In the genomic region with DNA sequence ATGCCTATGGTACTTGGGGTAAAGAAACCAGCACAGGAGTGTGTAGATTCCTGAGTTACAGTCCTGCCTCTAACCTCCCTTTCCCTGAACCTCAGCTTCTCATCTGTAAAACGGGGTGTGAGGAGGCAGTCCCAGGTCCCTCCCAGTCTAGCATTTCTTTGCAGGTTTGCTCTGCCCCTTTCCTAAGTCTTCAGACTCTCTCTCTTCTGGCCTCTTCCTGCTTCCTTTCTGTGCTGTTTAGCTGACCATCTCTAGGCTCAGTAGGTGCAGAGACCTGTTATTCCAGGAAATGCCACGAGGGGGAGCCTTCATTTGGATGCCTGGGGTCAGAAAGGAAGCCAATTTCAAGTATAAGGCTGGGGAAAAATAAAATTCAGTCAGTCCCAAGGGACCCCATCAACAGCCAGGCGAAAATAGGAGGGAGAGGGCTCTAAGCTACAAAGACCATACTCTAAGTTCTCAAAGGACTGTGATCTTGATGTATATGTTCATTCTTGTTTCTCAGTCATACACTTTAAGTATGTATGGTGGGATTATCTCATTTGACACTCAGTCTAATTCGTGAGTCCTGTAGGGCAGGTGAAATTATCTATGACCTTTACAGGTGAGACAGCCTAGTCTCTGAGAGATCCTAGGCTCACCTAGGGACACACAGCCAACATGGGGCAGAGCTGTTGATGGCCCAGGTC, we compare ENCODE assay signal across 8 cellular contexts.
DNase-seq lines count a peak whose midpoint lies in the region; ATAC-seq, FAIRE-seq and TF ChIP-seq lines count a peak whose summit lies in the region.

No MANE protein-coding gene starts in this region.

- H3K79me2 ChIP-seq in K562 (ENCODE audit: control insufficient read depth, insufficient read depth, low read length), result no peaks in the 10 kb centered on the region

- TF ChIP-seq CTCF in AG04449 (IDR thresholded peaks at IDR 0.05; ENCODE audit: insufficient read depth, low read length, missing control alignments) (peak; percentile 85), K562 (IDR thresholded peaks at IDR 0.05 in 2 of 3, conservative IDR thresholded peaks at IDR 0.05 in 1 of 3; ENCODE audit: insufficient read depth in 2 of 3, low read depth in 1 of 3, low read length in 3 of 3) (peak; percentile 84 to 94 (median 87))

- FAIRE-seq in TTC549 (lab: Jason Lieb, UNC), result peak; percentile 69
- peak; percentile 97 for FAIRE-seq in K562 (lab: Jason Lieb, UNC)

- no peak for TF ChIP-seq POLR2A in K562 (conservative IDR thresholded peaks at IDR 0.05)

- no peaks in the 10 kb centered on the region for H3K9me1 ChIP-seq in K562 (ENCODE audit: control insufficient read depth, insufficient read depth, low read length)

- no peak overlapping the region for H2AFZ ChIP-seq in K562 (ENCODE audit: low read depth, low read length)

- CTCF ChIA-PET in AG04449 (lab: Yijun Ruan, JAX), result interaction anchor here (0.7 to 7.4 kb wide), 42 partner anchors 8 to 351 kb away, joined by 3 to 146 read pairs (median 5); partner anchors contain the start of gene FOXP4
- CTCF ChIA-PET in K562 (lab: Yijun Ruan, JAX; ENCODE audit: low intra/inter-chr PET ratio), result interaction anchor here (0.7 to 3.1 kb wide), 4 partner anchors 9 to 258 kb away, joined by 5 to 24 read pairs (median 6); no protein-coding TSS in a partner anchor

- H3K4me2 ChIP-seq in K562 (ENCODE audit: insufficient read depth, low read length), result no peak overlapping the region

- peaks cover 23 to 58% of the 10 kb centered on the region in 2 experiments for H3K27me3 ChIP-seq in K562 (ENCODE audit: control insufficient read depth in 2 of 2, insufficient read depth in 2 of 2, low read length in 2 of 2)

- no peak overlapping the region for H3K9ac ChIP-seq in K562 (ENCODE audit: insufficient read depth in 1 of 2, low read depth in 2 of 2, low read length in 2 of 2)

- POLR2A ChIA-PET in AG04449 (lab: Yijun Ruan, JAX), result no interaction called here
- POLR2A ChIA-PET in K562 (lab: Yijun Ruan, JAX), result interaction anchor here (0.6 to 0.7 kb wide), 2 partner anchors 164 to 770 kb away, joined by 3 read pairs; partner anchors contain the start of gene GUCA1B

- H3K9me3 ChIP-seq in K562 (replicated peaks; ENCODE audit: control insufficient read depth, insufficient read depth, low read depth, low read length), result no peaks in the 10 kb centered on the region

- 0% methylated on average over 4 of the region's 4 CpGs for WGBS in K562 (ENCODE audit: insufficient coverage, low coverage, missing lambda C conversion rate)

- no TSS peak for BruUV-seq in K562 (replicated peaks; lab: Mats Ljungman, UMichigan)

- peaks cover 9% of the 10 kb centered on the region for H4K20me1 ChIP-seq in K562 (replicated peaks; ENCODE audit: control insufficient read depth, insufficient read depth, low read length)

- no peak overlapping the region for H3K4me3 ChIP-seq in AG04449 (ENCODE audit: low read depth, low read length)
- no peak overlapping the region for H3K4me3 ChIP-seq in K562

- DNase-seq in AG04449 (ENCODE audit: low read depth, low spot score) (peak; percentile 19), NCI-H2029 (lab: John Stamatoyannopoulos, UW) (peak; percentile 59), K562 (ENCODE audit: extremely low read depth in 1 of 4, low spot score in 3 of 4) (peak; percentile 78 to 86 (median 82)), iPS-NIHi11 (ENCODE audit: low spot score) (peak; percentile 76)
- peak; percentile 83 for DNase-seq in stimulated activated CD4-positive, alpha-beta T cell treated with anti-CD3 and anti-CD28 coated beads, Interleukin-12 subunit alpha, Interleukin-12 subunit beta, amount 100 ng/mL, for 4 hours

- TF ChIP-seq RAD21 in K562 (CRISPR knock-in tag; conservative IDR thresholded peaks at IDR 0.05 in 1 of 2, IDR thresholded peaks at IDR 0.05 in 1 of 2), result peak; percentile 73 to 76

- H3K27ac ChIP-seq in K562 (ENCODE audit: extremely low read depth, low read depth, low read length), result no peak overlapping the region

- intact Hi-C loops in K562 (cut with micrococcal nuclease), result loop anchor here (1.0 to 2.0 kb wide), 2 partner anchors 168 to 258 kb away; no protein-coding TSS in a partner anchor

- H3K4me1 ChIP-seq in K562 (replicated peaks in 1 of 2; ENCODE audit: control insufficient read depth in 2 of 2, insufficient read depth in 2 of 2, low read length in 2 of 2), result peaks cover 0 to 10% of the 10 kb centered on the region in 2 experiments; a peak in 2 of 5 replicates

- ATAC-seq in GM18861 (IDR thresholded peaks at IDR 0.05; ENCODE audit: unreplicated experiment) (peak; percentile 41), K562 (peak; percentile 92), HG02759 (IDR thresholded peaks at IDR 0.05; ENCODE audit: unreplicated experiment) (no peak)

- no peak for TF ChIP-seq EP300 in K562 (IDR thresholded peaks at IDR 0.05; ENCODE audit: low read length)

- in situ Hi-C loops in K562 (cut with MboI), result no loop called here

- no peaks in the 10 kb centered on the region for H3K36me3 ChIP-seq in K562 (ENCODE audit: control insufficient read depth, insufficient read depth, low read length)

TF ChIP-seq in K562, 482 proteins besides CTCF, POLR2A, EP300 and RAD21 (continues in another document):
- no peak for TF ChIP-seq GTF2F1 (IDR thresholded peaks at IDR 0.05; ENCODE audit: low read depth, low read length)
- no peak for TF ChIP-seq C11orf30 (IDR thresholded peaks at IDR 0.05; ENCODE audit: low read depth)
- TF ChIP-seq ZKSCAN1 (IDR thresholded peaks at IDR 0.05; ENCODE audit: low read depth, low read length), result peak; percentile 29; the same call in 1 of the 2 replicates
- TF ChIP-seq ZFPM2 (CRISPR knock-in tag; IDR thresholded peaks at IDR 0.05), result no peak
- TF ChIP-seq ZSCAN32 (CRISPR knock-in tag; IDR thresholded peaks at IDR 0.05), result no peak
- TF ChIP-seq PRPF4 (IDR thresholded peaks at IDR 0.05; ENCODE audit: insufficient read depth, low read depth, low read length, poor library complexity, severe bottlenecking), result no peak
- TF ChIP-seq ZNF146 (CRISPR knock-in tag; IDR thresholded peaks at IDR 0.05; ENCODE audit: unreplicated experiment), result no peak
- peak; percentile 84 for TF ChIP-seq SMC3 (conservative IDR thresholded peaks at IDR 0.05; ENCODE audit: insufficient read depth, low read depth, low read length)
- peak; percentile 68; the same call in 1 of the 2 replicates for TF ChIP-seq XRCC5 (IDR thresholded peaks at IDR 0.05; ENCODE audit: low read depth, low read length)
- TF ChIP-seq DEAF1 (CRISPR knock-in tag; IDR thresholded peaks at IDR 0.05), result peak; percentile 61
- TF ChIP-seq, protein P1, sequence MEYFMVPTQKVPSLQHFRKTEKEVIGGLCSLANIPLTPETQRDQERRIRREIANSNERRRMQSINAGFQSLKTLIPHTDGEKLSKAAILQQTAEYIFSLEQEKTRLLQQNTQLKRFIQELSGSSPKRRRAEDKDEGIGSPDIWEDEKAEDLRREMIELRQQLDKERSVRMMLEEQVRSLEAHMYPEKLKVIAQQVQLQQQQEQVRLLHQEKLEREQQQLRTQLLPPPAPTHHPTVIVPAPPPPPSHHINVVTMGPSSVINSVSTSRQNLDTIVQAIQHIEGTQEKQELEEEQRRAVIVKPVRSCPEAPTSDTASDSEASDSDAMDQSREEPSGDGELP (CRISPR knock-in tag; IDR thresholded peaks at IDR 0.05; ENCODE audit: borderline replicate concordance), result no peak
- TF ChIP-seq JUND (IDR thresholded peaks at IDR 0.05; ENCODE audit: borderline replicate concordance, low read depth, low read length), result peak; percentile 11; the same call in 1 of the 2 replicates
- TF ChIP-seq JUND (tag; IDR thresholded peaks at IDR 0.05; ENCODE audit: borderline replicate concordance, low read depth, low read length), result no peak; the same call in 2 of the 3 replicates
- TF ChIP-seq ZNF395 (CRISPR knock-in tag; IDR thresholded peaks at IDR 0.05), result no peak
- TF ChIP-seq ZNF41 (CRISPR knock-in tag; conservative IDR thresholded peaks at IDR 0.05), result no peak

Comparison
In these comparisons a context has a peak if more than half of its experiments do, and no peak if none do; other contexts are left out.
1. DNase-seq: peak in every context shown above with its lines; median percentile 83 in stimulated activated CD4-positive, alpha-beta T cell treated with anti-CD3 and anti-CD28 coated beads, Interleukin-12 subunit alpha, Interleukin-12 subunit beta, amount 100 ng/mL, for 4 hours; 82 in K562; 76 in iPS-NIHi11; 59 in NCI-H2029; 19 in AG04449.